8 cellular contexts compared by ENCODE assay signal in the genomic region with DNA sequence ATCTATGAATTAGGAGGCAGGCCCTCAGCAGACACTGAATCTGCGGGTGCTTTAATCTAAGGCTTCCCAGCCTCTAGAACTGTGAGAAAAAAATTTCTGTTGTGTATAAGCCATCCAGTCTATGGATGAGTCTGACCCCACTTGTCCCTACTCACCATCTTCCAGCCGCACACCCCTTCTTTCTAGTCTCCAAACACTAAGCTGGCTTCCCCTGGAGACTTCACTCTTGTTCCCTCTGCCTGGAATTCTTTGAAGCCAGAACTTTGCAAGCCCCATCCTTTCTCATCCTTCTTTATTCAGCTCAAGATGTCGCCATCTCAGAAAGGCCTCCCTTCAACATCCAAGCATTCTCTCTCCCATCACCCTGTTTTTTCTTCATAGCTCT. TPM values are rescaled to one million over a fixed set of nuclear protein-coding genes. Genes with fewer than 3 reads are reported as not detected.
A peak's percentile ranks its signal among the peaks of the same experiment; 100 is the strongest.
DNase-seq lines count a peak whose midpoint lies in the region; ATAC-seq, FAIRE-seq and TF ChIP-seq lines count a peak whose summit lies in the region.

No MANE protein-coding gene starts in this region.

- peaks cover 38% of the 10 kb centered on the region for H3K79me2 ChIP-seq in GM12878 (ENCODE audit: control insufficient read depth, insufficient read depth, low read length)

- SMC1A ChIA-PET in GM12878 (lab: Charles Lee; ENCODE audit: uncharacterized antibody, unreplicated experiment) = interaction anchor here (0.7 to 2.0 kb wide), 5 partner anchors 13 to 222 kb away, joined by 3 to 10 read pairs (median 3); no protein-coding TSS in a partner anchor

- H3K4me1 ChIP-seq in GM12878 (ENCODE audit: control insufficient read depth, insufficient read depth, low read length) (peaks cover 20% of the 10 kb centered on the region), right lobe of liver (peaks cover 0 to 16% (median 0%) of the 10 kb centered on the region in 4 donors), upper lobe of left lung (peaks cover 9 to 23% (median 21%) of the 10 kb centered on the region in 4 donors)

- TF ChIP-seq EP300 in GM12878 (IDR thresholded peaks at IDR 0.05; ENCODE audit: borderline replicate concordance in 1 of 2, control insufficient read depth in 1 of 2, low read depth in 2 of 2, low read length in 2 of 2) (no peak), upper lobe of left lung (IDR thresholded peaks at IDR 0.05) (no peak)

- no peaks in the 10 kb centered on the region for H3K9me3 Mint-ChIP-seq in activated CD8-positive, alpha-beta memory T cell treated with anti-CD3 and anti-CD28 coated beads, Interleukin-2, amount 10 ng/mL, durations not matched to agents 7 days and 5 days (ENCODE audit: low read depth)

- H3K27me3 Mint-ChIP-seq in activated CD8-positive, alpha-beta memory T cell treated with anti-CD3 and anti-CD28 coated beads, Interleukin-2, amount 10 ng/mL, durations not matched to agents 7 days and 5 days = no peaks in the 10 kb centered on the region

- RAD21 ChIA-PET in GM12878 (lab: Charles Lee; ENCODE audit: unreplicated experiment) = interaction anchor here (1.0 to 1.1 kb wide), 2 partner anchors 132 to 202 kb away, joined by 3 read pairs; no protein-coding TSS in a partner anchor

- FAIRE-seq in GM12878 (lab: Jason Lieb, UNC) = no peak

- H3K27me3 ChIP-seq in GM12878 (replicated peaks in 1 of 2; ENCODE audit: control insufficient read depth in 2 of 2, insufficient read depth in 2 of 2, low read length in 1 of 2) (no peaks in the 10 kb centered on the region), right lobe of liver (no peaks in the 10 kb centered on the region), upper lobe of left lung (no peaks in the 10 kb centered on the region)

- TF ChIP-seq POLR2A in GM12878 (IDR thresholded peaks at IDR 0.05; ENCODE audit: low read depth, low read length) = no peak
- no peak for TF ChIP-seq POLR2A in right lobe of liver (IDR thresholded peaks at IDR 0.05)
- TF ChIP-seq POLR2A in upper lobe of left lung (IDR thresholded peaks at IDR 0.05) = no peak

- CTCF ChIA-PET in activated CD8-positive, alpha-beta memory T cell treated with anti-CD3 and anti-CD28 coated beads, Interleukin-2, amount 10 ng/mL, durations not matched to agents 7 days and 5 days (lab: Charles Lee) = interaction anchor here (0.7 to 1.3 kb wide), 4 partner anchors 12 to 140 kb away, joined by 3 to 4 read pairs (median 3); no protein-coding TSS in a partner anchor
- CTCF ChIA-PET in GM12878 (lab: Yijun Ruan, JAX) = interaction anchor here (1.0 to 2.1 kb wide), 4 partner anchors 9 to 138 kb away, joined by 3 to 8 read pairs (median 4); no protein-coding TSS in a partner anchor

- peak overlapping the region; percentile 85 for H3K9ac ChIP-seq in GM12878 (ENCODE audit: control insufficient read depth, insufficient read depth, low read length)

- POLR2A ChIA-PET in GM12878 (lab: Charles Lee) = interaction anchor here (0.7 to 0.9 kb wide), 2 partner anchors 13 to 99 kb away, joined by 3 read pairs; no protein-coding TSS in a partner anchor

- peak overlapping the region; percentile 95 for H2AFZ ChIP-seq in GM12878 (ENCODE audit: control insufficient read depth, low read depth, low read length)

- ATAC-seq in activated CD8-positive, alpha-beta memory T cell treated with anti-CD3 and anti-CD28 coated beads, Interleukin-2, amount 10 ng/mL, durations not matched to agents 7 days and 5 days = no peak
- ATAC-seq in GM12878 = no peak
- peak; percentile 5 to 25 (median 9) for ATAC-seq in right lobe of liver
- ATAC-seq in upper lobe of left lung (ENCODE audit: low FRiP score in 2 of 2) = peak in 1 of 2 donors; percentile 5
- ATAC-seq in HG03139 (IDR thresholded peaks at IDR 0.05; ENCODE audit: unreplicated experiment) = no peak
- no peak for ATAC-seq in GM18867 (IDR thresholded peaks at IDR 0.05; ENCODE audit: unreplicated experiment)

- H3K4me3 ChIP-seq in GM12878 = peak overlapping the region; percentile 95
- H3K4me3 ChIP-seq in right lobe of liver = peak overlapping the region; percentile 90 to 91 (median 90)
- peak overlapping the region; percentile 41 to 97 (median 82) for H3K4me3 ChIP-seq in upper lobe of left lung

- H3K27ac Mint-ChIP-seq in activated CD8-positive, alpha-beta memory T cell treated with anti-CD3 and anti-CD28 coated beads, Interleukin-2, amount 10 ng/mL, durations not matched to agents 7 days and 5 days = peak overlapping the region; percentile 76

- no peak overlapping the region for H3K4me3 Mint-ChIP-seq in activated CD8-positive, alpha-beta memory T cell treated with anti-CD3 and anti-CD28 coated beads, Interleukin-2, amount 10 ng/mL, durations not matched to agents 7 days and 5 days

- H3K4me1 Mint-ChIP-seq in activated CD8-positive, alpha-beta memory T cell treated with anti-CD3 and anti-CD28 coated beads, Interleukin-2, amount 10 ng/mL, durations not matched to agents 7 days and 5 days = peaks cover 11% of the 10 kb centered on the region

- H3K4me2 ChIP-seq in GM12878 (ENCODE audit: control insufficient read depth, insufficient read depth) = peak overlapping the region; percentile 91

- H4K20me1 ChIP-seq in GM12878 (ENCODE audit: control insufficient read depth, insufficient read depth) = no peaks in the 10 kb centered on the region

- H3K9me3 ChIP-seq in GM12878 (replicated peaks; ENCODE audit: control insufficient read depth, insufficient read depth, low read length) = no peaks in the 10 kb centered on the region
- H3K9me3 ChIP-seq in right lobe of liver = no peaks in the 10 kb centered on the region
- H3K9me3 ChIP-seq in upper lobe of left lung = no peaks in the 10 kb centered on the region

- in situ Hi-C loops in GM12878 (cut with MboI) = no loop called here

- H3K36me3 Mint-ChIP-seq in activated CD8-positive, alpha-beta memory T cell treated with anti-CD3 and anti-CD28 coated beads, Interleukin-2, amount 10 ng/mL, durations not matched to agents 7 days and 5 days = no peaks in the 10 kb centered on the region

- TF ChIP-seq RAD21 in GM12878 (IDR thresholded peaks at IDR 0.05; ENCODE audit: insufficient read depth, low read depth, low read length) = no peak

- H3K27ac ChIP-seq in GM12878 (ENCODE audit: control insufficient read depth, insufficient read depth) = peak overlapping the region; percentile 41; the same call in 1 of the 2 replicates
- H3K27ac ChIP-seq in right lobe of liver = peak overlapping the region; percentile 55 to 63 (median 61)
- peak overlapping the region; percentile 70 to 84 (median 81) for H3K27ac ChIP-seq in upper lobe of left lung

- intact Hi-C loops in GM12878 (cut with micrococcal nuclease; ENCODE audit: unreplicated experiment) (no loop called here), right lobe of liver (cut with DNase I) (no loop called here)

- WGBS in GM12878 (ENCODE audit: insufficient coverage, insufficient replicate concordance, low lambda C conversion rate, missing lambda C conversion rate) = 0% methylated on average over 3 of the region's 3 CpGs
- WGBS in right lobe of liver (ENCODE audit: insufficient coverage, low coverage, low lambda C conversion rate, missing lambda C conversion rate) = 29% methylated on average over 3 of the region's 3 CpGs
- WGBS in upper lobe of left lung, 2 donors = 24 to 30% methylated on average over 3 of the region's 3 CpGs

- TF ChIP-seq CTCF in GM12878 (IDR thresholded peaks at IDR 0.05 in 2 of 3, conservative IDR thresholded peaks at IDR 0.05 in 1 of 3; ENCODE audit: control insufficient read depth in 2 of 3, extremely low read depth in 1 of 3, insufficient read depth in 1 of 3, low read depth in 3 of 3, low read length in 3 of 3) = no peak
- TF ChIP-seq CTCF in right lobe of liver (IDR thresholded peaks at IDR 0.05) = no peak
- TF ChIP-seq CTCF in upper lobe of left lung (IDR thresholded peaks at IDR 0.05) = no peak

- no peak for DNase-seq in activated CD8-positive, alpha-beta memory T cell treated with anti-CD3 and anti-CD28 coated beads, Interleukin-2, amount 10 ng/mL, durations not matched to agents 7 days and 5 days
- DNase-seq in activated CD8-positive, alpha-beta memory T cell treated with anti-CD3 and anti-CD28 coated beads for 24 hours = no peak
- no peak for DNase-seq in GM12878 (ENCODE audit: low read depth, low spot score)
- no peak for DNase-seq in right lobe of liver
- no peak for DNase-seq in upper lobe of left lung
- DNase-seq in NOMO-1 treated with DMSO at 0.1 percent for 48 hours (lab: John Stamatoyannopoulos, UW; ENCODE audit: unreplicated experiment) = no peak

- no peaks in the 10 kb centered on the region for H3K36me3 ChIP-seq in GM12878 (ENCODE audit: control insufficient read depth in 2 of 2, insufficient read depth in 2 of 2, low read length in 1 of 2)
- H3K36me3 ChIP-seq in right lobe of liver = no peaks in the 10 kb centered on the region
- no peaks in the 10 kb centered on the region for H3K36me3 ChIP-seq in upper lobe of left lung

- BruUV-seq in GM12878 (replicated peaks; lab: Mats Ljungman, UMichigan) = TSS peak; percentile 96

RNA-seq across cellular contexts. Expression of gene NUP93, which starts 0.6 kb away (rescaled TPM):
- 100 to 1,000 TPM; 126 to 129 TPM for total RNA-seq in activated CD8-positive, alpha-beta memory T cell treated with anti-CD3 and anti-CD28 coated beads, Interleukin-2, amount 10 ng/mL, durations not matched to agents 7 days and 5 days
- 95.5 and 105 TPM in 2 replicates for total RNA-seq in GM12878 (2013; cell fraction: nucleolus; rRNA removed)
- total RNA-seq in GM12878 (2014; rRNA removed) (97.0 and 102 TPM in 2 replicates), GM12878 (2014; rRNA removed; fragmentation: Illumina TruSeq; extraction: Trizol) (97.2 and 103 TPM in 2 replicates), GM12878 (2021) (120 and 131 TPM in 2 replicates), right lobe of liver (10 to 100 TPM in 4 of 6 experiments, 1 to 10 TPM in 2; 8.3 to 17.0 (median 12.8) TPM), upper lobe of left lung (10 to 100 TPM; 30.9 to 57.3 (median 45.3) TPM)
- polyA plus RNA-seq in GM12878 (2011; ENCODE audit: low read depth) = 42.2 TPM
- polyA plus RNA-seq in GM12878 (2011; rRNA removed) (41.2 and 82.2 TPM in 2 replicates), GM12878 (2014; fragmentation: Illumina TruSeq; extraction: Trizol) (92.3 and 93.1 TPM in 2 replicates), GM12878 (2014; fragmentation: Nextera tagmentation; extraction: Ambion mirVana) (100 to 1,000 TPM in 1 of 2 experiments, 10 to 100 TPM in 1; 87.9 to 118 TPM), GM12878 (2014; rRNA removed) (104 and 116 TPM in 2 replicates), GM12878 (2016; fragmentation: Nextera tagmentation; extraction: Ambion mirVana) (100 to 1,000 TPM; 151 to 175 TPM)
- polyA plus RNA-seq in GM12878 (2011; cell fraction: cytosol; rRNA removed) = 87.7 and 91.7 TPM in 2 replicates
- polyA plus RNA-seq in GM12878 (2011; cell fraction: nucleus; rRNA removed) = 109 and 110 TPM in 2 replicates
- polyA plus RNA-seq in GM12878 (2012) = 38.1 and 47.2 TPM in 2 replicates
- polyA minus RNA-seq in GM12878 (2011; rRNA and poly(A)+ RNA removed) = 87.6 and 109 TPM in 2 replicates
- 25.7 and 45.1 TPM in 2 replicates for polyA minus RNA-seq in GM12878 (2011; cell fraction: cytosol; rRNA and poly(A)+ RNA removed)
- polyA minus RNA-seq in GM12878 (2011; cell fraction: nucleus; rRNA and poly(A)+ RNA removed) = 29.1 and 56.7 TPM in 2 replicates

RNA-seq across cellular contexts. Expression of gene MT1X, which starts 47.1 kb away (rescaled TPM):
- 10 to 100 TPM; 34.2 to 39.5 TPM for total RNA-seq in activated CD8-positive, alpha-beta memory T cell treated with anti-CD3 and anti-CD28 coated beads, Interleukin-2, amount 10 ng/mL, durations not matched to agents 7 days and 5 days
- 1.7 and 3.1 TPM in 2 replicates for total RNA-seq in GM12878 (2013; cell fraction: nucleolus; rRNA removed)
- total RNA-seq in GM12878 (2014; rRNA removed) (9.6 and 14.4 TPM in 2 replicates), GM12878 (2014; rRNA removed; fragmentation: Illumina TruSeq; extraction: Trizol) (9.9 and 10.0 TPM in 2 replicates), GM12878 (2021) (11.6 and 16.3 TPM in 2 replicates), right lobe of liver (1,000 to 10,000 TPM in 4 of 6 experiments, 100 to 1,000 TPM in 2; 808 to 2,440 (median 1,620) TPM), upper lobe of left lung (100 to 1,000 TPM in 4 of 6 donors, 10 to 100 TPM in 2; 77.5 to 552 (median 151) TPM)
- polyA plus RNA-seq in GM12878 (2011; ENCODE audit: low read depth) = 17.9 TPM
- polyA plus RNA-seq in GM12878 (2011; rRNA removed) (8.7 and 11.8 TPM in 2 replicates), GM12878 (2014; fragmentation: Illumina TruSeq; extraction: Trizol) (3.0 and 9.0 TPM in 2 replicates), GM12878 (2014; fragmentation: Nextera tagmentation; extraction: Ambion mirVana) (10 to 100 TPM; 45.6 to 51.9 TPM), GM12878 (2014; rRNA removed) (5.8 and 22.2 TPM in 2 replicates), GM12878 (2016; fragmentation: Nextera tagmentation; extraction: Ambion mirVana) (10 to 100 TPM; 59.9 to 65.6 TPM)
- polyA plus RNA-seq in GM12878 (2011; cell fraction: cytosol; rRNA removed) = 64.6 and 194 TPM in 2 replicates
- polyA plus RNA-seq in GM12878 (2011; cell fraction: nucleus; rRNA removed) = 19.6 and 34.8 TPM in 2 replicates
- 15.7 and 16.7 TPM in 2 replicates for polyA plus RNA-seq in GM12878 (2012)
- 28.0 and 66.9 TPM in 2 replicates for polyA minus RNA-seq in GM12878 (2011; rRNA and poly(A)+ RNA removed)
- polyA minus RNA-seq in GM12878 (2011; cell fraction: cytosol; rRNA and poly(A)+ RNA removed) = 19.1 and 22.5 TPM in 2 replicates
- 11.5 and 18.5 TPM in 2 replicates for polyA minus RNA-seq in GM12878 (2011; cell fraction: nucleus; rRNA and poly(A)+ RNA removed)

RNA-seq across cellular contexts. Expression of gene MT1H, which starts 59.7 kb away (rescaled TPM):
- total RNA-seq in activated CD8-positive, alpha-beta memory T cell treated with anti-CD3 and anti-CD28 coated beads, Interleukin-2, amount 10 ng/mL, durations not matched to agents 7 days and 5 days = not detected
- not detected in 2 replicates for total RNA-seq in GM12878 (2013; cell fraction: nucleolus; rRNA removed)
- total RNA-seq in GM12878 (2014; rRNA removed) = 0.87 TPM in 1 of 2 replicates, not detected in the other
- total RNA-seq in GM12878 (2014; rRNA removed; fragmentation: Illumina TruSeq; extraction: Trizol) = not detected in 2 replicates
- total RNA-seq in GM12878 (2021) = 1.3 and 1.8 TPM in 2 replicates
- polyA plus RNA-seq in GM12878 (2011; ENCODE audit: low read depth) = not detected
- polyA plus RNA-seq in GM12878 (2011; rRNA removed) = 0.53 and 0.86 TPM in 2 replicates
- polyA plus RNA-seq in GM12878 (2011; cell fraction: cytosol; rRNA removed) = 1.7 and 7.1 TPM in 2 replicates
- polyA plus RNA-seq in GM12878 (2011; cell fraction: nucleus; rRNA removed) = 1.9 and 4.7 TPM in 2 replicates
- 1.1 and 1.3 TPM in 2 replicates for polyA plus RNA-seq in GM12878 (2012)
- polyA plus RNA-seq in GM12878 (2014; fragmentation: Illumina TruSeq; extraction: Trizol) = 0.40 TPM in 1 of 2 replicates, not detected in the other
- polyA plus RNA-seq in GM12878 (2014; fragmentation: Nextera tagmentation; extraction: Ambion mirVana) = 1 to 10 TPM in 1 of 2 experiments, under 1 TPM in 1; 0.98 to 2.1 TPM
- polyA plus RNA-seq in GM12878 (2014; rRNA removed) = 0.99 and 2.6 TPM in 2 replicates
- 1 to 10 TPM; 5.8 to 6.0 TPM for polyA plus RNA-seq in GM12878 (2016; fragmentation: Nextera tagmentation; extraction: Ambion mirVana)
- polyA minus RNA-seq in GM12878 (2011; rRNA and poly(A)+ RNA removed) = 1.0 TPM in 1 of 2 replicates, not detected in the other
- polyA minus RNA-seq in GM12878 (2011; cell fraction: cytosol; rRNA and poly(A)+ RNA removed) = not detected in 2 replicates
- not detected in 2 replicates for polyA minus RNA-seq in GM12878 (2011; cell fraction: nucleus; rRNA and poly(A)+ RNA removed)
- total RNA-seq in right lobe of liver = 1,000 to 10,000 TPM in 2 of 6 experiments, 100 to 1,000 TPM in 2, under 1 TPM in 1, not detected in 1; 0.74 to 1,258 (median 358) TPM
- 1 to 10 TPM in 2 of 6 donors, not detected in 4; 2.9 to 9.3 TPM for total RNA-seq in upper lobe of left lung

Comparison
In these comparisons a context has a peak if more than half of its experiments do, and no peak if none do; other contexts are left out.
1. ATAC-seq: peak in right lobe of liver (4 of 4); none in activated CD8-positive, alpha-beta memory T cell treated with anti-CD3 and anti-CD28 coated beads, Interleukin-2, amount 10 ng/mL, durations not matched to agents 7 days and 5 days (single experiment), GM12878 (single experiment), HG03139 (single experiment) and GM18867 (single experiment).
2. Peak in every context shown above with its lines, with median percentiles within 50 percentile points of each other: H3K27ac ChIP-seq and H3K4me3 ChIP-seq.